9 cellular contexts compared by ENCODE assay signal in the genomic region with DNA sequence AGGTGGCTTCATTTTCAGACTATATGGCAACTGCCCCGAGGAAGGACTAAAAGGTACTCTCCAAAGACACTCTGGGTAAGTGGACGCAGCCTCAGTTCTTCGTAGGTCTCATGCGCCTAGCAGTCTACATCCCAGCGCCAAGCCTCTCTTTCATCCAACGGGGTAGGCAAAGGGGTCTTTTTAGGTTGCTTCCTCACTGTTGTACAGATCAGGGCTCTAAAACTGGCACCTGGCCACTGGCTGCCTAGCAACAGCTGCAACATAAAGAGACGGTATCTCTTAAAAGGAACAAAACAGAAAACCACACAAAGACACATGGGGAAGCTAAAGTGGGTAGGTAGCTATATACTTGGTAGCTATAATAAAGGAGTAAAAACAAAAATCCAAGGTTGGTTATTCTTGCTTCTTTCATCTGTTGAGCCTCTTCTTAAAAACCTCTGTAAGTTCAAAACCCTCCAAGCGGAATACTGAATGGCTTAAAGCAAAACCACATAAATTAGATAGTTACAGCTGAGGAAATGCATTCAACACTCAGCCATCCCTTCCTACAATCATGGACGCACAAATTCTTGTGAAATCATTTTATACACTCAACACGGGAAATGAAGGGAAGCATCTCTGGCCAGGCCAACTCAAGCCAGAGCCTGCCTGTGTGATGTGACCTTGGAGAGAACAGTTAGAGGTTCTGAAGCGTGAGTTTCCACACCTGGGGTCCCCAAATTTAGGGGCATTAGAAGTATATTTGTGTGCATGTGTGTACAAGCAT. TPM values are rescaled to one million over a fixed set of nuclear protein-coding genes. Genes with fewer than 3 reads are reported as not detected.
DNase-seq lines count a peak whose midpoint lies in the region; ATAC-seq, FAIRE-seq and TF ChIP-seq lines count a peak whose summit lies in the region.
"Had no signal": no experiment of that assay in that cellular context is flagged by ENCODE, and none has a peak within 500 bp of the region (broad histone marks: within the 10 kb centered on the region; RNA-seq: fewer than 3 reads in every experiment).

No MANE protein-coding gene starts in this region.

- H2AFZ ChIP-seq in HepG2 (ENCODE audit: low read length), result no peak overlapping the region

- H3K27me3 ChIP-seq in HepG2 (ENCODE audit: control insufficient read depth in 1 of 2, insufficient read depth in 2 of 2, low read length in 2 of 2) (no peaks in the 10 kb centered on the region), thymus (ENCODE audit: control insufficient read depth, insufficient read depth) (no peaks in the 10 kb centered on the region)
- H3K27me3 ChIP-seq: tibial artery had no signal

- peaks cover 0 to 5% of the 10 kb centered on the region in 2 donors for H3K36me3 Mint-ChIP-seq in activated naive CD4-positive, alpha-beta T cell treated with anti-CD3 and anti-CD28 coated beads, Interleukin-2, amount 50 U/mL, for 72 hours

- ATAC-seq in HG03565 (IDR thresholded peaks at IDR 0.05; ENCODE audit: unreplicated experiment) (peak; percentile 62), HepG2 (peak; percentile 37)
- peak; percentile 69 to 86 for ATAC-seq in activated naive CD4-positive, alpha-beta T cell treated with anti-CD3 and anti-CD28 coated beads, Interleukin-2, amount 50 U/mL, for 72 hours

- no peak for TF ChIP-seq EP300 in HepG2 (IDR thresholded peaks at IDR 0.05; ENCODE audit: low read depth in 2 of 2, low read length in 2 of 2)
- no peak for TF ChIP-seq EP300 in HepG2 (CRISPR knock-in tag; IDR thresholded peaks at IDR 0.05; ENCODE audit: borderline replicate concordance)

- WGBS in HepG2 (ENCODE audit: low lambda C conversion rate), result 95% methylated on average over 11 of the region's 11 CpGs
- 10% methylated on average over 11 of the region's 11 CpGs for WGBS in thymus

- CTCF ChIA-PET in HepG2 (lab: Yijun Ruan, JAX; ENCODE audit: low intra/inter-chr PET ratio, low total read pairs), result no interaction called here

- no peaks in the 10 kb centered on the region for H3K9me3 ChIP-seq in HepG2 (ENCODE audit: low read length)
- H3K9me3 ChIP-seq in thymus (ENCODE audit: control insufficient read depth), result no peaks in the 10 kb centered on the region
- H3K9me3 ChIP-seq: tibial artery had no signal

- in situ Hi-C loops in HepG2 (cut with HindIII; ENCODE audit: extremely low pct_ligation_motif_present, low pct_unique_long_range_greater_than_20kb), result no loop called here

- H3K9ac ChIP-seq in HepG2 (ENCODE audit: insufficient read depth, low read depth, low read length), result no peak overlapping the region

- no peaks in the 10 kb centered on the region for H3K9me3 Mint-ChIP-seq in activated naive CD4-positive, alpha-beta T cell treated with anti-CD3 and anti-CD28 coated beads, Interleukin-2, amount 50 U/mL, for 72 hours

- peaks cover 66% of the 10 kb centered on the region for H3K4me1 ChIP-seq in HepG2 (ENCODE audit: insufficient read depth, low read length)
- peaks cover 24% of the 10 kb centered on the region for H3K4me1 ChIP-seq in thymus (ENCODE audit: control insufficient read depth, insufficient read depth, low read length)
- H3K4me1 ChIP-seq: tibial artery had no signal

- POLR2A ChIA-PET in HepG2 (lab: Yijun Ruan, JAX), result interaction anchor here (1.2 kb wide), 1 partner anchor 11 kb away, joined by 4 read pairs; no protein-coding TSS in a partner anchor

- TF ChIP-seq RAD21 in HepG2 (CRISPR knock-in tag; IDR thresholded peaks at IDR 0.05), result no peak

- H3K27ac ChIP-seq in HepG2 (ENCODE audit: extremely low read length, insufficient read depth, low read length) (peak overlapping the region; percentile 37), thymus (ENCODE audit: low read depth) (peak overlapping the region; percentile 94)
- H3K27ac ChIP-seq: tibial artery had no signal

- H3K36me3 ChIP-seq in HepG2 (replicated peaks in 1 of 2; ENCODE audit: control insufficient read depth in 1 of 2, insufficient read depth in 2 of 2, low read length in 2 of 2) (no peaks in the 10 kb centered on the region), thymus (ENCODE audit: control insufficient read depth, insufficient read depth) (no peaks in the 10 kb centered on the region)
- H3K36me3 ChIP-seq: tibial artery had no signal

- H3K79me2 ChIP-seq in HepG2 (ENCODE audit: insufficient read depth, low read length), result peaks cover 83% of the 10 kb centered on the region

- H4K20me1 ChIP-seq in HepG2 (ENCODE audit: insufficient read depth, low read length), result no peaks in the 10 kb centered on the region

- TF ChIP-seq CTCF in HepG2 (CRISPR knock-in tag; IDR thresholded peaks at IDR 0.05), result no peak

- no TSS peak for BruUV-seq in HepG2 (replicated peaks; lab: Mats Ljungman, UMichigan)

- intact Hi-C loops in HepG2 (cut with micrococcal nuclease; ENCODE audit: unreplicated experiment), result no loop called here

- peak; percentile 58 for FAIRE-seq in GM12891 (lab: Jason Lieb, UNC)
- FAIRE-seq in HepG2 (lab: Jason Lieb, UNC), result no peak

- H3K27ac Mint-ChIP-seq in activated naive CD4-positive, alpha-beta T cell treated with anti-CD3 and anti-CD28 coated beads, Interleukin-2, amount 50 U/mL, for 72 hours, result peak overlapping the region; percentile 92 to 99

- DNase-seq in GM12891 (ENCODE audit: insufficient read length, low spot score), result no peak
- peak; percentile 83 for DNase-seq in OCI-M1 (lab: John Stamatoyannopoulos, UW)
- peak in 1 of 2 donors; percentile 68 for DNase-seq in activated naive CD4-positive, alpha-beta T cell treated with anti-CD3 and anti-CD28 coated beads, Interleukin-2, amount 50 U/mL, for 72 hours (ENCODE audit: low spot score in 2 of 2)
- DNase-seq in HepG2 (ENCODE audit: low spot score), result no peak
- DNase-seq in COLO829 (ENCODE audit: low spot score), result no peak
- no peak for DNase-seq in NCI-H82 treated with DMSO at 0.1 percent for 48 hours (lab: John Stamatoyannopoulos, UW; ENCODE audit: unreplicated experiment)

- H3K4me2 ChIP-seq in HepG2 (ENCODE audit: low read depth, low read length), result no peak overlapping the region

- TF ChIP-seq POLR2A in GM12891 (IDR thresholded peaks at IDR 0.05; ENCODE audit: low read depth, low read length) (no peak), HepG2 (IDR thresholded peaks at IDR 0.05; ENCODE audit: insufficient read depth in 1 of 2, low read depth in 2 of 2, low read length in 2 of 2) (no peak)

- H3K4me3 ChIP-seq in HepG2 (replicated peaks in 1 of 3; ENCODE audit: insufficient read depth in 1 of 3, low read depth in 2 of 3, low read length in 3 of 3), result no peak overlapping the region
- peak overlapping the region; percentile 29 for H3K4me3 ChIP-seq in thymus (ENCODE audit: low read length)
- H3K4me3 ChIP-seq: tibial artery had no signal

TF ChIP-seq in GM12891, 5 proteins besides CTCF, POLR2A, EP300 and RAD21:
- TF ChIP-seq SPI1 (IDR thresholded peaks at IDR 0.05; ENCODE audit: low read depth, low read length) (no peak; the same call in 1 of the 2 replicates), TAF1 (IDR thresholded peaks at IDR 0.05; ENCODE audit: low read depth, low read length) (no peak), POLR2AphosphoS5 (IDR thresholded peaks at IDR 0.05; ENCODE audit: low read depth, low read length) (no peak), PAX5 (IDR thresholded peaks at IDR 0.05; ENCODE audit: insufficient read depth, low read length, severe bottlenecking) (no peak), POU2F2 (IDR thresholded peaks at IDR 0.05; ENCODE audit: low read depth, low read length) (no peak)

TF ChIP-seq in HepG2, 621 proteins besides CTCF, POLR2A, EP300 and RAD21:
- TF ChIP-seq KLF12 (CRISPR knock-in tag; IDR thresholded peaks at IDR 0.05; ENCODE audit: borderline replicate concordance), result 0 out of 2 replicates have a peak, but pooled peaks have one; percentile 34
- TF ChIP-seq NR2F6 (IDR thresholded peaks at IDR 0.05), result no peak
- no peak for TF ChIP-seq NR2F6 (CRISPR knock-in tag; IDR thresholded peaks at IDR 0.05)
- peak; percentile 51; the same call in 1 of the 2 replicates for TF ChIP-seq RFX5 (IDR thresholded peaks at IDR 0.05; ENCODE audit: low read depth, low read length)
- TF ChIP-seq, protein P1, sequence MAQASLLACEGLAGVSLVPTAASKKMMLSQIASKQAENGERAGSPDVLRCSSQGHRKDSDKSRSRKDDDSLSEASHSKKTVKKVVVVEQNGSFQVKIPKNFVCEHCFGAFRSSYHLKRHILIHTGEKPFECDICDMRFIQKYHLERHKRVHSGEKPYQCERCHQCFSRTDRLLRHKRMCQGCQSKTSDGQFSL (CRISPR knock-in tag; IDR thresholded peaks at IDR 0.05), result 0 out of 2 replicates have a peak, but pooled peaks have one; percentile 26
- peak; percentile 30; the same call in 1 of the 2 replicates for TF ChIP-seq RFX1 (IDR thresholded peaks at IDR 0.05)

RNA-seq across cellular contexts. Expression of gene CYTH1, which starts 22.7 kb away (rescaled TPM):
- 171 TPM for polyA plus RNA-seq in GM12891 (2012; ENCODE audit: low read depth, missing spikeins)
- 100 to 1,000 TPM in 1 of 2 donors, 10 to 100 TPM in 1; 82.6 to 148 TPM for total RNA-seq in activated naive CD4-positive, alpha-beta T cell treated with anti-CD3 and anti-CD28 coated beads, Interleukin-2, amount 50 U/mL, for 72 hours
- 20.1 and 21.3 TPM in 2 replicates for total RNA-seq in HepG2 (2016; rRNA removed; fragmentation: Illumina TruSeq; extraction: Trizol)
- 4.6 and 4.8 TPM in 2 replicates for total RNA-seq in HepG2 (2016; cell fraction: cytosol; rRNA removed; fragmentation: Illumina TruSeq; extraction: Trizol; ENCODE audit: low read depth)
- total RNA-seq in HepG2 (2016; cell fraction: insoluble cytoplasmic fraction; rRNA removed; fragmentation: Illumina TruSeq; extraction: Trizol), result 20.2 and 20.6 TPM in 2 replicates
- 12.9 and 13.2 TPM in 2 replicates for total RNA-seq in HepG2 (2016; cell fraction: membrane; rRNA removed; fragmentation: Illumina TruSeq; extraction: Trizol)
- total RNA-seq in HepG2 (2016; cell fraction: nucleus; rRNA removed; fragmentation: Illumina TruSeq; extraction: Trizol), result 21.3 and 24.7 TPM in 2 replicates
- polyA plus RNA-seq in HepG2 (2011; rRNA removed), result 48.9 and 66.5 TPM in 2 replicates
- polyA plus RNA-seq in HepG2 (2011; cell fraction: cytosol; rRNA removed), result 36.2 and 36.3 TPM in 2 replicates
- polyA plus RNA-seq in HepG2 (2011; cell fraction: nucleus; rRNA removed), result 233 and 263 TPM in 2 replicates
- 33.2 and 38.1 TPM in 2 replicates for polyA plus RNA-seq in HepG2 (2012)
- polyA plus RNA-seq in HepG2 (2016; cell fraction: cytosol; fragmentation: Illumina TruSeq; extraction: Trizol; ENCODE audit: low read depth), result 2.0 TPM in 2 replicates
- 22.9 and 27.1 TPM in 2 replicates for polyA plus RNA-seq in HepG2 (2016; cell fraction: insoluble cytoplasmic fraction; fragmentation: Illumina TruSeq; extraction: Trizol; ENCODE audit: low read depth)
- 7.5 and 8.2 TPM in 2 replicates for polyA plus RNA-seq in HepG2 (2016; cell fraction: membrane; fragmentation: Illumina TruSeq; extraction: Trizol; ENCODE audit: low read depth)
- 48.3 and 49.0 TPM in 2 replicates for polyA plus RNA-seq in HepG2 (2016; cell fraction: nucleus; fragmentation: Illumina TruSeq; extraction: Trizol; ENCODE audit: insufficient read depth, low read depth)
- 20.1 and 43.0 TPM in 2 replicates for polyA minus RNA-seq in HepG2 (2011; rRNA and poly(A)+ RNA removed; ENCODE audit: low replicate concordance)
- polyA minus RNA-seq in HepG2 (2011; cell fraction: cytosol; rRNA and poly(A)+ RNA removed), result 16.4 and 17.8 TPM in 2 replicates
- 66.4 and 72.6 TPM in 2 replicates for polyA minus RNA-seq in HepG2 (2011; cell fraction: nucleus; rRNA and poly(A)+ RNA removed)
- 91.7 TPM for polyA plus RNA-seq in thymus
